Comparison of ENCODE assay signal across 21 cellular contexts in genomic region chr1:244303610-244303969, GRCh38.
A peak's percentile ranks its signal among the peaks of the same experiment; 100 is the strongest.
DNase-seq lines count a peak whose midpoint lies in the region; ATAC-seq and TF ChIP-seq lines count a peak whose summit lies in the region.
"Had no signal": no experiment of that assay in that cellular context is flagged by ENCODE, and none has a peak within 500 bp of the region (broad histone marks: within the 10 kb centered on the region; RNA-seq: fewer than 3 reads in every experiment).

No MANE protein-coding gene starts in this region.

- H3K9ac ChIP-seq in neuronal stem cell (ENCODE audit: low read depth, low read length, poor library complexity) = no peak overlapping the region
- H3K9ac ChIP-seq: KMS-11 had no signal

- no peak overlapping the region for H3K4me3 Mint-ChIP-seq in natural killer cell
- H3K4me3 Mint-ChIP-seq in natural killer cell treated with Interleukin-12 subunit alpha and Interleukin-12 subunit beta and Interleukin-15 and Interleukin-18, amount 100 ng/mL, for 72 hours = no peak overlapping the region
- no peak overlapping the region for H3K4me3 Mint-ChIP-seq in glutamatergic neuron (ENCODE audit: unreplicated experiment)
- H3K4me3 Mint-ChIP-seq: stimulated activated naive B cell treated with anti-CD40 and anti-IgM and Interleukin-4, amounts not matched to agents 10 μg/mL and 1 μg/mL and 100 μg/mL, for 72 hours; T-helper 17 cell had no signal

- H3K4me3 ChIP-seq in neuronal stem cell (ENCODE audit: low read length in 2 of 2) = no peak overlapping the region
- H3K4me3 ChIP-seq: testis had no signal

- peak overlapping the region; percentile 1 for H3K18ac ChIP-seq in neuronal stem cell (ENCODE audit: low read length)

- H3K27ac Mint-ChIP-seq in natural killer cell (peak overlapping the region; percentile 2 to 23), glutamatergic neuron (ENCODE audit: unreplicated experiment) (peak overlapping the region; percentile 5)
- H3K27ac Mint-ChIP-seq in natural killer cell treated with Interleukin-12 subunit alpha and Interleukin-12 subunit beta and Interleukin-15 and Interleukin-18, amount 100 ng/mL, for 72 hours = no peak overlapping the region
- H3K27ac Mint-ChIP-seq: progenitor cell of endocrine pancreas; stimulated activated naive B cell treated with anti-CD40 and anti-IgM and Interleukin-4, amounts not matched to agents 10 μg/mL and 1 μg/mL and 100 μg/mL, for 72 hours; T-helper 17 cell had no signal

- WGBS in neuronal stem cell (ENCODE audit: extremely low coverage in 2 of 2, insufficient read length in 2 of 2, insufficient replicate concordance in 1 of 2), 2 donors = no CpG with 5 or more reads among the region's 5 CpGs

- H3K4me1 Mint-ChIP-seq in natural killer cell (peaks cover 29 to 42% of the 10 kb centered on the region in 2 donors), glutamatergic neuron (ENCODE audit: low read depth, unreplicated experiment) (peaks cover 2% of the 10 kb centered on the region)
- H3K4me1 Mint-ChIP-seq in natural killer cell treated with Interleukin-12 subunit alpha and Interleukin-12 subunit beta and Interleukin-15 and Interleukin-18, amount 100 ng/mL, for 72 hours (ENCODE audit: low read depth in 2 of 2) = peaks cover 20 to 30% of the 10 kb centered on the region in 2 donors

- H3K9me3 Mint-ChIP-seq in natural killer cell (peaks cover 2% of the 10 kb centered on the region in 2 donors), glutamatergic neuron (ENCODE audit: unreplicated experiment) (no peaks in the 10 kb centered on the region)
- peaks cover 3% of the 10 kb centered on the region for H3K9me3 Mint-ChIP-seq in natural killer cell treated with Interleukin-12 subunit alpha and Interleukin-12 subunit beta and Interleukin-15 and Interleukin-18, amount 100 ng/mL, for 72 hours

- peaks cover 7% of the 10 kb centered on the region for H3K36me3 Mint-ChIP-seq in natural killer cell
- peaks cover 6% of the 10 kb centered on the region for H3K36me3 Mint-ChIP-seq in natural killer cell treated with Interleukin-12 subunit alpha and Interleukin-12 subunit beta and Interleukin-15 and Interleukin-18, amount 100 ng/mL, for 72 hours
- H3K36me3 Mint-ChIP-seq in glutamatergic neuron (ENCODE audit: unreplicated experiment) = peaks cover 10% of the 10 kb centered on the region

- no peak overlapping the region for H3K14ac ChIP-seq in neuronal stem cell (ENCODE audit: low read length)

- DNase-seq in natural killer cell = no peak
- DNase-seq in natural killer cell treated with Interleukin-12 subunit alpha and Interleukin-12 subunit beta and Interleukin-15 and Interleukin-18, amount 100 ng/mL, for 72 hours (ENCODE audit: low spot score) = no peak
- DNase-seq in glutamatergic neuron = no peak
- DNase-seq in neuronal stem cell (ENCODE audit: low spot score) = no peak
- DNase-seq in activated CD4-positive, alpha-beta T cell treated with anti-CD3 and anti-CD28 coated beads for 4 hours = no peak
- DNase-seq in NK-92 (lab: John Stamatoyannopoulos, UW; ENCODE audit: unreplicated experiment) = no peak
- DNase-seq: activated gamma-delta T cell; BE2C; DMS79; GDM1; NCI-H1417 treated with DMSO at 0.1 percent for 48 hours; NCI-H2081 treated with DMSO at 0.1 percent for 48 hours; stimulated activated CD4-positive, alpha-beta T cell treated with anti-CD3 and anti-CD28 coated beads, Interleukin-4, amount 100 ng/mL, for 4 hours; stimulated activated naive B cell treated with anti-CD40 and anti-IgM and Interleukin-4, amounts not matched to agents 10 μg/mL and 1 μg/mL and 100 μg/mL, for 72 hours; T-helper 17 cell had no signal

- no peak for TF ChIP-seq CTCF in natural killer cell (IDR thresholded peaks at IDR 0.05)
- TF ChIP-seq CTCF in glutamatergic neuron (IDR thresholded peaks at IDR 0.05; ENCODE audit: partially characterized antibody, unreplicated experiment) = no peak

- no peak overlapping the region for H2BK5ac ChIP-seq in neuronal stem cell (ENCODE audit: low read length)

- H2BK12ac ChIP-seq in neuronal stem cell (ENCODE audit: low read length) = no peak overlapping the region

- H2BK15ac ChIP-seq in neuronal stem cell (ENCODE audit: low read length) = no peak overlapping the region

- H3K27ac ChIP-seq in neuronal stem cell (replicated peaks; ENCODE audit: low read length) = no peak overlapping the region
- H3K27ac ChIP-seq: KMS-11, testis had no signal

- ATAC-seq in natural killer cell = no peak
- ATAC-seq in natural killer cell treated with Interleukin-12 subunit alpha and Interleukin-12 subunit beta and Interleukin-15 and Interleukin-18, amount 100 ng/mL, for 72 hours = no peak
- no peak for ATAC-seq in GM21529 (IDR thresholded peaks at IDR 0.05; ENCODE audit: unreplicated experiment)
- no peak for ATAC-seq in GM18520 (IDR thresholded peaks at IDR 0.05; ENCODE audit: unreplicated experiment)
- ATAC-seq: Right ventricle myocardium inferior; stimulated activated naive B cell treated with anti-CD40 and anti-IgM and Interleukin-4, amounts not matched to agents 10 μg/mL and 1 μg/mL and 100 μg/mL, for 72 hours; T-helper 17 cell had no signal

- H3K9me3 ChIP-seq in neuronal stem cell (replicated peaks in 1 of 2; ENCODE audit: control insufficient read depth in 2 of 2, insufficient read depth in 1 of 2, low read depth in 1 of 2, low read length in 2 of 2) = peaks cover 8 to 30% of the 10 kb centered on the region in 2 donors
- H3K9me3 ChIP-seq: BE2C, testis had no signal

- intact Hi-C loops in natural killer cell (cut with micrococcal nuclease) = no loop called here

- no peak overlapping the region for H3K4ac ChIP-seq in neuronal stem cell (ENCODE audit: low read length)

- H3K27me3 Mint-ChIP-seq in natural killer cell (ENCODE audit: low read depth in 2 of 2) (no peaks in the 10 kb centered on the region), glutamatergic neuron (ENCODE audit: unreplicated experiment) (peaks cover 3% of the 10 kb centered on the region)
- no peaks in the 10 kb centered on the region for H3K27me3 Mint-ChIP-seq in natural killer cell treated with Interleukin-12 subunit alpha and Interleukin-12 subunit beta and Interleukin-15 and Interleukin-18, amount 100 ng/mL, for 72 hours
- H3K27me3 Mint-ChIP-seq: stimulated activated naive B cell treated with anti-CD40 and anti-IgM and Interleukin-4, amounts not matched to agents 10 μg/mL and 1 μg/mL and 100 μg/mL, for 72 hours; T-helper 17 cell had no signal

- H2AFZ ChIP-seq in neuronal stem cell (ENCODE audit: low read length) = peak overlapping the region; percentile 44

- no peak overlapping the region for H4K8ac ChIP-seq in neuronal stem cell (ENCODE audit: low read depth, low read length)

- no peak overlapping the region for H3K4me2 ChIP-seq in neuronal stem cell (ENCODE audit: insufficient read depth, low read length, poor library complexity, severe bottlenecking)
- H3K4me2 ChIP-seq: KMS-11 had no signal

- no peak overlapping the region for H3K23ac ChIP-seq in neuronal stem cell (ENCODE audit: low read depth, low read length, poor library complexity)

- no peaks in the 10 kb centered on the region for H3K27me3 ChIP-seq in neuronal stem cell (ENCODE audit: control insufficient read depth in 3 of 3, insufficient read depth in 3 of 3, low read depth in 1 of 3, low read length in 3 of 3)
- H3K27me3 ChIP-seq: BE2C, testis had no signal

- no peaks in the 10 kb centered on the region for H3K79me1 ChIP-seq in neuronal stem cell (ENCODE audit: low read depth, low read length)

- no peak overlapping the region for H4K91ac ChIP-seq in neuronal stem cell (ENCODE audit: low read depth, low read length, poor library complexity)

- no peak overlapping the region for H2AK5ac ChIP-seq in neuronal stem cell (ENCODE audit: low read depth, low read length)

- no peak overlapping the region for H2BK120ac ChIP-seq in neuronal stem cell (ENCODE audit: low read depth, low read length)

- H3K36me3 ChIP-seq in neuronal stem cell (replicated peaks in 1 of 2; ENCODE audit: control insufficient read depth in 2 of 2, insufficient read depth in 2 of 2, low read length in 2 of 2) = no peaks in the 10 kb centered on the region
- H3K36me3 ChIP-seq: BE2C had no signal

- H3K4me1 ChIP-seq in neuronal stem cell (ENCODE audit: control insufficient read depth in 2 of 2, insufficient read depth in 1 of 2, low read depth in 1 of 2, low read length in 2 of 2) = peaks cover 3 to 7% of the 10 kb centered on the region in 2 donors
- H3K4me1 ChIP-seq: BE2C had no signal

Comparison
In these comparisons a context has a peak if more than half of its experiments do, and no peak if none do; other contexts are left out.
1. H3K27ac Mint-ChIP-seq: peak in natural killer cell (2 of 2) and glutamatergic neuron (single experiment); none in natural killer cell treated with Interleukin-12 subunit alpha and Interleukin-12 subunit beta and Interleukin-15 and Interleukin-18, amount 100 ng/mL, for 72 hours (0 of 2).